8 cellular contexts compared by ENCODE assay signal in genomic region chr17:34420254-34420766, GRCh38. TPM values are rescaled to one million over a fixed set of nuclear protein-coding genes. Genes with fewer than 3 reads are reported as not detected.
DNase-seq lines count a peak whose midpoint lies in the region; ATAC-seq and TF ChIP-seq lines count a peak whose summit lies in the region.

No MANE protein-coding gene starts in this region.

- TF ChIP-seq CTCF in WI38 (IDR thresholded peaks at IDR 0.05; ENCODE audit: low read depth, low read length): peak; percentile 91
- peak; percentile 87 to 89 (median 88) for TF ChIP-seq CTCF in breast epithelium (IDR thresholded peaks at IDR 0.05)

- peak; percentile 55 for DNase-seq in DMS53 (lab: John Stamatoyannopoulos, UW)
- no peak for DNase-seq in DMS53 treated with DMSO at 0.1 percent for 48 hours (lab: John Stamatoyannopoulos, UW; ENCODE audit: unreplicated experiment)
- DNase-seq in NCI-H2029 (lab: John Stamatoyannopoulos, UW): peak; percentile 31
- DNase-seq in breast epithelium (ENCODE audit: low spot score in 2 of 2): peak in 1 of 2 donors; percentile 38
- peak; percentile 60 for DNase-seq in kidney tubule cell (ENCODE audit: low spot score)
- peak; percentile 39 for DNase-seq in stimulated activated CD4-positive, alpha-beta T cell treated with anti-CD3 and anti-CD28 coated beads, Interleukin-2, amount 100 ng/mL, for 4 hours (ENCODE audit: low read depth)

- H3K4me3 ChIP-seq in WI38 (ENCODE audit: low read depth, low read length) (no peak overlapping the region), breast epithelium (no peak overlapping the region)

- no peak for TF ChIP-seq POLR2A in breast epithelium (IDR thresholded peaks at IDR 0.05)

- no peaks in the 10 kb centered on the region for H3K9me3 ChIP-seq in breast epithelium

- no peaks in the 10 kb centered on the region for H3K36me3 ChIP-seq in breast epithelium

- H3K27ac ChIP-seq in breast epithelium: no peak overlapping the region

- H3K27me3 ChIP-seq in breast epithelium: peaks cover 0 to 56% of the 10 kb centered on the region in 2 donors

- intact Hi-C loops in breast epithelium (cut with DNase I; ENCODE audit: low total_unique reads): no loop called here

- H3K4me1 ChIP-seq in breast epithelium: no peaks in the 10 kb centered on the region

- ATAC-seq in GM19455 (IDR thresholded peaks at IDR 0.05; ENCODE audit: unreplicated experiment): no peak

RNA-seq across cellular contexts. Expression of gene CCL1, which starts 57.3 kb away (rescaled TPM):
- total RNA-seq in breast epithelium: not detected
